Comparison of ENCODE assay signal across 16 cellular contexts in the genomic region with DNA sequence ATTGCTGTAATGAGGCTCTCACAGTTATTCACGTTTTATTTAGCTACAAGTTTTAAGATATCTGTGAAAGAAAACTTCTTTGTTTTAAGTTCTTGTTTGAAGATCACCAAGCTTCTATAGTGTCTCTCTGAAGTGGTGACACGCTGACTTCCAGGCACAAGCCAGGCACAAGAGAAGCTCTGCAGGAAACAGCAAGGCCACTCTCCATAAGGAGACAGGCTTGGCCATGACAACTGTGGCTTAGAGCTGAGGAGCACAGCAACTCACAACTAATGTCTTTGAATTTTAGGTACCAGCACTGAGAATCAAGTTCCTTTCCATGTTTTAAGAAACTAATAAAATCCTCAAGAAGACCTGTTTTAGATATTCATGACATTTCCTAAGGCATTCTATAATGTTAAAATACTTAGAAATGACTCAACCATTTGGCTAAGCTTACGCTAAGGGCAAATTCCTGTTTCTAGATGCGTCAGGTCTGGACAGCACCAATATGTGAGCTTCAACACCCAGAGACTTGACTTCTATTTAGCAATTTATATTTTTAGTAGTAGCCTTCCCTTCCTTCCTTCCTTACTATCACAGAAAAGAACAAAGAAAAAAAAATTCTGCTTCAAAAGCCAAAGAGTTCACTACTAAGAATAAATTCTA. TPM values are rescaled to one million over a fixed set of nuclear protein-coding genes. Genes with fewer than 3 reads are reported as not detected.
DNase-seq lines count a peak whose midpoint lies in the region; ATAC-seq and TF ChIP-seq lines count a peak whose summit lies in the region.
"Had no signal": no experiment of that assay in that cellular context is flagged by ENCODE, and none has a peak within 500 bp of the region (broad histone marks: within the 10 kb centered on the region; RNA-seq: fewer than 3 reads in every experiment).

No MANE protein-coding gene starts in this region.

- no peak overlapping the region for H3K4me3 Mint-ChIP-seq in osteocyte (ENCODE audit: unreplicated experiment)
- H3K4me3 Mint-ChIP-seq: activated naive CD8-positive, alpha-beta T cell treated with anti-CD3 and anti-CD28 coated beads for 36 hours; natural killer cell had no signal

- H3K36me3 ChIP-seq in HUES48 (ENCODE audit: control insufficient read depth, insufficient read depth, low read length) (no peaks in the 10 kb centered on the region), H7 (replicated peaks; ENCODE audit: control insufficient read depth, insufficient read depth, low read length) (no peaks in the 10 kb centered on the region)

- TF ChIP-seq CTCF in osteocyte (IDR thresholded peaks at IDR 0.05) (no peak), GM13976 (IDR thresholded peaks at IDR 0.05; ENCODE audit: borderline replicate concordance, control extremely low read depth, extremely low read depth, insufficient read depth, missing control alignments) (no peak)

- H3K9me3 ChIP-seq in HUES48 (ENCODE audit: control insufficient read depth, insufficient read depth, low read length), result no peaks in the 10 kb centered on the region

- ATAC-seq in HG03521 (IDR thresholded peaks at IDR 0.05; ENCODE audit: unreplicated experiment), result no peak
- ATAC-seq: natural killer cell had no signal

- peak overlapping the region; percentile 8 for H3K27ac ChIP-seq in HUES48 (ENCODE audit: low read depth, low read length)

- H3K27ac Mint-ChIP-seq in osteocyte (ENCODE audit: unreplicated experiment), result peak overlapping the region; percentile 86
- H3K27ac Mint-ChIP-seq: activated naive CD8-positive, alpha-beta T cell treated with anti-CD3 and anti-CD28 coated beads for 36 hours; natural killer cell had no signal

- H3K27me3 Mint-ChIP-seq in osteocyte (ENCODE audit: unreplicated experiment), result no peaks in the 10 kb centered on the region
- H3K27me3 Mint-ChIP-seq: activated naive CD8-positive, alpha-beta T cell treated with anti-CD3 and anti-CD28 coated beads for 36 hours had no signal

- H3K4me1 Mint-ChIP-seq in osteocyte (ENCODE audit: unreplicated experiment), result peaks cover 65% of the 10 kb centered on the region
- H3K4me1 Mint-ChIP-seq: natural killer cell had no signal

- DNase-seq in amniotic epithelial cell (ENCODE audit: low read depth) (peak; percentile 87), fibroblast of peridontal ligament (ENCODE audit: extremely low read depth) (peak; percentile 38), osteocyte (ENCODE audit: extremely low spot score, unreplicated experiment) (no peak), GM13976 (ENCODE audit: low spot score) (no peak), H7 (no peak), GDM1 (lab: John Stamatoyannopoulos, UW) (no peak)
- DNase-seq: activated naive CD8-positive, alpha-beta T cell treated with anti-CD3 and anti-CD28 coated beads for 36 hours; activated T-cell treated with anti-CD3 and anti-CD28 coated beads for 4 hours; glutamatergic neuron; KG1; left cardiac atrium; natural killer cell; NCI-H1436; stimulated activated naive CD4-positive, alpha-beta T cell had no signal

- in situ Hi-C loops in GM13976 (cut with MboI; ENCODE audit: low sequenced_read_pairs, unreplicated experiment), result no loop called here

- H3K9me3 Mint-ChIP-seq in osteocyte (ENCODE audit: unreplicated experiment), result no peaks in the 10 kb centered on the region
- H3K9me3 Mint-ChIP-seq: activated naive CD8-positive, alpha-beta T cell treated with anti-CD3 and anti-CD28 coated beads for 36 hours; natural killer cell had no signal

- H3K9ac ChIP-seq in HUES48 (ENCODE audit: low read depth, low read length), result no peak overlapping the region

- H3K4me3 ChIP-seq in HUES48 (ENCODE audit: low read depth, low read length) (no peak overlapping the region), H7 (ENCODE audit: insufficient read depth, low read depth, low read length) (no peak overlapping the region)

- H3K27me3 ChIP-seq in HUES48 (ENCODE audit: control insufficient read depth, insufficient read depth, low read length) (no peaks in the 10 kb centered on the region), H7 (ENCODE audit: control insufficient read depth, insufficient read depth, low read length) (no peaks in the 10 kb centered on the region)

- H3K4me1 ChIP-seq in HUES48 (ENCODE audit: control insufficient read depth, insufficient read depth, low read length), result peaks cover 37% of the 10 kb centered on the region

- no peaks in the 10 kb centered on the region for H3K36me3 Mint-ChIP-seq in osteocyte (ENCODE audit: unreplicated experiment)
- H3K36me3 Mint-ChIP-seq: natural killer cell had no signal

RNA-seq across cellular contexts. Expression of gene APP, which starts 40.2 kb away (rescaled TPM):
- 698 and 749 TPM in 2 replicates for total RNA-seq in osteocyte
- total RNA-seq in H7 (2014; rRNA removed; shearing (Covaris generic)), result 316 and 368 TPM in 2 replicates

Comparison
In these comparisons a context has a peak if more than half of its experiments do, and no peak if none do; other contexts are left out.
1. DNase-seq: peak in amniotic epithelial cell (single experiment) and fibroblast of peridontal ligament (single experiment); none in osteocyte (single experiment), GM13976 (single experiment), H7 (single experiment) and GDM1 (single experiment).